24 cellular contexts compared by ENCODE assay signal in the genomic region with DNA sequence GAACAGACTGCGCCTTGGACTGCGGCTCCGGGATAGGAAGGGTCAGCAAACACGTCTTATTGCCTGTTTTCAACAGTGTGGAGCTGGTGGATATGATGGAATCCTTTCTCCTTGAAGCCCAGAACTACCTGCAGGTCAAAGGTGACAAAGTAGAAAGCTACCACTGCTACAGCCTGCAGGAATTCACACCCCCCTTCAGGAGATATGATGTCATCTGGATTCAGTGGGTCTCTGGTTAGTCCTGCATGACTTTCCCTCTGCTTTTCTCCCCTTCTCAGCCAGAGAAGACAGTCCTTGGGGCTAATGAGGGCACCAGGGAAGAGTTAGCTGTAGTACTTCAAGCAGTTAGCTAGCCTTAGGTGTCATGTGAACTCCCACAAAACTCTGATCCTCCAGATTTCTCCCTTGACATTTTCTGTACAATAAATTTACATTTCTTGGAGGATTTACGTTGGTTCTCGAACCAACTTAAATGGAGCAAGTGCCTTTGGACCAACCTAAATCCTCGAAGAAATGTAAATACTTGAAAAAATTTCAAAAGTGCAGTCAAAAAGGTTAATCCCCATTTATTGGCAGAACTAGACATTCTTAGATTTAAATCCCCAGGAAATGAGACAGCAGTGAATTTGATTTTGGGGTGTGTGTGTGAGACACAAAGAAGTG. TPM values are rescaled to one million over a fixed set of nuclear protein-coding genes. Genes with fewer than 3 reads are reported as not detected.
"Had no signal": no experiment of that assay in that cellular context is flagged by ENCODE, and none has a peak within 500 bp of the region (broad histone marks: within the 10 kb centered on the region; RNA-seq: fewer than 3 reads in every experiment).

No MANE protein-coding gene starts in this region.

- H3K4me1 ChIP-seq: lower lobe of right lung, parathyroid adenoma, prostate gland, right lobe of liver had no signal

- H3K4me3 Mint-ChIP-seq: dendritic cell treated with granulocyte-macrophage colony-stimulating factor and Interleukin-4, amounts not matched to agents 40 ng/mL and 50 ng/mL, for 4 days; effector memory CD8-positive, alpha-beta T cell; memory B cell; naive B cell; nephron progenitor cell; stimulated activated effector memory CD8-positive, alpha-beta T cell treated with anti-CD3 and anti-CD28 coated beads, Interleukin-12 subunit alpha, Interleukin-12 subunit beta, amount 100 ng/mL, for 72 hours; stimulated activated naive CD8-positive, alpha-beta T cell treated with anti-CD3 and anti-CD28 coated beads, Interleukin-15, Interleukin-2, amounts not matched to agents 100 ng/mL and 50 ng/mL, for 24 hours had no signal

- H2AFZ ChIP-seq: parathyroid adenoma had no signal

- H3K27ac ChIP-seq: epithelial cell of prostate, esophagus muscularis mucosa, gastrocnemius medialis, heart right ventricle, left ventricle myocardium inferior, lower lobe of right lung, parathyroid adenoma, prostate gland, right lobe of liver, tibial artery had no signal

- H3K9ac ChIP-seq: parathyroid adenoma had no signal

- H3K27me3 Mint-ChIP-seq: dendritic cell treated with granulocyte-macrophage colony-stimulating factor and Interleukin-4, amounts not matched to agents 40 ng/mL and 50 ng/mL, for 4 days; effector memory CD8-positive, alpha-beta T cell; memory B cell; stimulated activated naive CD8-positive, alpha-beta T cell treated with anti-CD3 and anti-CD28 coated beads, Interleukin-15, Interleukin-2, amounts not matched to agents 100 ng/mL and 50 ng/mL, for 24 hours had no signal

- H3K4me1 Mint-ChIP-seq: memory B cell; naive B cell; stimulated activated effector memory CD8-positive, alpha-beta T cell treated with anti-CD3 and anti-CD28 coated beads, Interleukin-12 subunit alpha, Interleukin-12 subunit beta, amount 100 ng/mL, for 72 hours had no signal

- H3K27ac Mint-ChIP-seq: dendritic cell treated with granulocyte-macrophage colony-stimulating factor and Interleukin-4, amounts not matched to agents 40 ng/mL and 50 ng/mL, for 4 days; effector memory CD8-positive, alpha-beta T cell; memory B cell; stimulated activated effector memory CD8-positive, alpha-beta T cell treated with anti-CD3 and anti-CD28 coated beads, Interleukin-12 subunit alpha, Interleukin-12 subunit beta, amount 100 ng/mL, for 72 hours; stimulated activated naive CD8-positive, alpha-beta T cell treated with anti-CD3 and anti-CD28 coated beads, Interleukin-15, Interleukin-2, amounts not matched to agents 100 ng/mL and 50 ng/mL, for 24 hours had no signal

- ATAC-seq: effector memory CD8-positive, alpha-beta T cell; gastrocnemius medialis; heart right ventricle; left cardiac atrium; lower lobe of right lung; right lobe of liver; stimulated activated effector memory CD8-positive, alpha-beta T cell treated with anti-CD3 and anti-CD28 coated beads, Interleukin-12 subunit alpha, Interleukin-12 subunit beta, amount 100 ng/mL, for 72 hours had no signal

- H3K27me3 ChIP-seq: esophagus muscularis mucosa, gastrocnemius medialis, heart right ventricle, right lobe of liver, tibial artery had no signal

- H3K36me3 Mint-ChIP-seq: memory B cell; naive B cell; stimulated activated effector memory CD8-positive, alpha-beta T cell treated with anti-CD3 and anti-CD28 coated beads, Interleukin-12 subunit alpha, Interleukin-12 subunit beta, amount 100 ng/mL, for 72 hours had no signal

- H3K4me3 ChIP-seq: esophagus muscularis mucosa, gastrocnemius medialis, heart right ventricle, left ventricle myocardium inferior, lower lobe of right lung, prostate gland, right lobe of liver, tibial artery had no signal

- DNase-seq: effector memory CD8-positive, alpha-beta T cell; gastrocnemius medialis; heart right ventricle; hypothalamus; left cardiac atrium; left ventricle myocardium inferior; lower lobe of right lung; naive B cell; nephron progenitor cell; right lobe of liver; stimulated activated CD4-positive, alpha-beta T cell treated with anti-CD3 and anti-CD28 coated beads, Interleukin-4, amount 100 ng/mL, for 1 hour; stimulated activated CD8-positive, alpha-beta memory T cell treated with anti-CD3 and anti-CD28 coated beads, Interleukin-4, amount 100 ng/mL, for 48 hours; tibial artery had no signal

- H3K36me3 ChIP-seq: esophagus muscularis mucosa, gastrocnemius medialis, heart right ventricle, left ventricle myocardium inferior, lower lobe of right lung, prostate gland, right lobe of liver, tibial artery had no signal

- H3K79me2 ChIP-seq: parathyroid adenoma had no signal

- H3K9me3 ChIP-seq: gastrocnemius medialis, lower lobe of right lung, prostate gland, right lobe of liver, tibial artery had no signal

RNA-seq across cellular contexts. Expression of gene NTMT2, which starts 20.9 kb away (rescaled TPM):
- total RNA-seq: esophagus muscularis mucosa, fibroblast of villous mesenchyme, gastrocnemius medialis, lower lobe of right lung, omental fat pad, prostate gland, renal cortical epithelial cell, right lobe of liver had no signal
